ENCODE assay signal across 23 cellular contexts in genomic region chr11:134574947-134575346, GRCh38.
"Had no signal": no experiment of that assay in that cellular context is flagged by ENCODE, and none has a peak within 500 bp of the region (broad histone marks: within the 10 kb centered on the region; RNA-seq: fewer than 3 reads in every experiment).

No MANE protein-coding gene starts in this region.

- H3K27ac Mint-ChIP-seq: immature natural killer cell; naive thymus-derived CD8-positive, alpha-beta T cell; nephron progenitor cell; stimulated activated memory B cell treated with anti-CD40 and anti-IgM and Interleukin-4, amounts not matched to agents 10 μg/mL and 1 μg/mL and 100 μg/mL, for 72 hours had no signal

- H3K27ac ChIP-seq: cardiac muscle cell, epithelial cell of prostate, esophagus squamous epithelium, ovary, testis, tibial artery, upper lobe of left lung had no signal

- H3K9me3 Mint-ChIP-seq: central memory CD8-positive, alpha-beta T cell; naive thymus-derived CD8-positive, alpha-beta T cell; nephron progenitor cell; stimulated activated memory B cell treated with anti-CD40 and anti-IgM and Interleukin-4, amounts not matched to agents 10 μg/mL and 1 μg/mL and 100 μg/mL, for 72 hours had no signal

- ATAC-seq: naive thymus-derived CD8-positive, alpha-beta T cell; sciatic nerve; stimulated activated memory B cell treated with anti-CD40 and anti-IgM and Interleukin-4, amounts not matched to agents 10 μg/mL and 1 μg/mL and 100 μg/mL, for 72 hours; stimulated activated naive CD8-positive, alpha-beta T cell treated with anti-CD3 and anti-CD28 coated beads, Interleukin-15, Interleukin-2, amounts not matched to agents 100 U/mL and 50 U/mL, for 24 hours had no signal

- H3K9me3 ChIP-seq: esophagus squamous epithelium, ovary, testis, tibial artery, upper lobe of left lung had no signal

- DNase-seq: cortex of kidney; effector CD4-positive, alpha-beta T cell; esophagus squamous epithelium; foreskin melanocyte; hypothalamus; immature natural killer cell; mammary epithelial cell; mesendoderm; naive thymus-derived CD8-positive, alpha-beta T cell; nephron progenitor cell; nucleus accumbens; ovary; stimulated activated CD4-positive, alpha-beta T cell treated with anti-CD3 and anti-CD28 coated beads, Interleukin-4, amount 100 ng/mL, for 4 hours; stimulated activated naive CD8-positive, alpha-beta T cell treated with anti-CD3 and anti-CD28 coated beads, Interleukin-15, Interleukin-2, amounts not matched to agents 100 U/mL and 50 U/mL, for 24 hours; substantia nigra; testis; tibial artery; upper lobe of left lung had no signal

- H3K27me3 ChIP-seq: cardiac muscle cell, ovary, testis, upper lobe of left lung had no signal

- H3K36me3 Mint-ChIP-seq: immature natural killer cell; naive thymus-derived CD8-positive, alpha-beta T cell; stimulated activated memory B cell treated with anti-CD40 and anti-IgM and Interleukin-4, amounts not matched to agents 10 μg/mL and 1 μg/mL and 100 μg/mL, for 72 hours had no signal

- H3K4me3 ChIP-seq: cardiac muscle cell, esophagus squamous epithelium, ovary, testis, tibial artery, upper lobe of left lung had no signal

- H3K36me3 ChIP-seq: cardiac muscle cell, esophagus squamous epithelium, ovary, tibial artery, upper lobe of left lung had no signal

- H3K4me1 ChIP-seq: esophagus squamous epithelium, testis, tibial artery, upper lobe of left lung had no signal

- H3K4me1 Mint-ChIP-seq: central memory CD8-positive, alpha-beta T cell; naive thymus-derived CD8-positive, alpha-beta T cell; stimulated activated memory B cell treated with anti-CD40 and anti-IgM and Interleukin-4, amounts not matched to agents 10 μg/mL and 1 μg/mL and 100 μg/mL, for 72 hours had no signal

- H3K4me3 Mint-ChIP-seq: central memory CD8-positive, alpha-beta T cell; immature natural killer cell; naive thymus-derived CD8-positive, alpha-beta T cell; nephron progenitor cell; stimulated activated memory B cell treated with anti-CD40 and anti-IgM and Interleukin-4, amounts not matched to agents 10 μg/mL and 1 μg/mL and 100 μg/mL, for 72 hours had no signal
